9 cellular contexts compared by ENCODE assay signal in the genomic region with DNA sequence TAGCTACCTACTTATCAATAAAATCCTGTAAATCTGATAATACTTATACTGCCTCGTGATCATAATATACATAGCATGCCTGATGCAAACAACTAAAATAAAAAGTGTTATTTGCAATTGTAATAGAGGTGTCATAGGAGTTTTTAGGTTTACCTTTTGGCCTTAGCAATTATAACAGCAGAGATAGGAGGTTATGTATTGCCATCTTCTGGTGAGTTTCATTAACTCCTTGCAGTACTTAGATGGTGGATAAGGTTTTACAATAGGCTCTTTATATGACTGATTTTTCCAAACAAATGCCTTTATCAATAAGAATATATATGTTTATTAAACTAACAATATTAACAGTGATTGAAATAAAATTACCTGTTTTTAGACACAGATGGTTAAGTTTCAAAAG. TPM values are rescaled to one million over a fixed set of nuclear protein-coding genes. Genes with fewer than 3 reads are reported as not detected.
A peak's percentile ranks its signal among the peaks of the same experiment; 100 is the strongest.
DNase-seq lines count a peak whose midpoint lies in the region; ATAC-seq and TF ChIP-seq lines count a peak whose summit lies in the region.
"Had no signal": no experiment of that assay in that cellular context is flagged by ENCODE, and none has a peak within 500 bp of the region (broad histone marks: within the 10 kb centered on the region; RNA-seq: fewer than 3 reads in every experiment).

No MANE protein-coding gene starts in this region.

- no peak overlapping the region for H3K9ac ChIP-seq in fibroblast of lung (ENCODE audit: insufficient read depth, low read length)

- no peaks in the 10 kb centered on the region for H3K4me1 ChIP-seq in left ventricle myocardium inferior
- no peaks in the 10 kb centered on the region for H3K4me1 ChIP-seq in fibroblast of lung (ENCODE audit: control insufficient read depth, extremely low read depth, insufficient read depth, low read length)
- H3K4me1 ChIP-seq in vagina: no peaks in the 10 kb centered on the region
- no peaks in the 10 kb centered on the region for H3K4me1 ChIP-seq in thyroid gland
- H3K4me1 ChIP-seq: Peyer's patch had no signal

- no peaks in the 10 kb centered on the region for H3K79me2 ChIP-seq in fibroblast of lung (ENCODE audit: control insufficient read depth, insufficient read depth, low read length)

- no peak overlapping the region for H2AFZ ChIP-seq in fibroblast of lung (ENCODE audit: low read length)

- 25 to 32% methylated on average over 1 of the region's 1 CpG for WGBS in thyroid gland, 2 donors

- no peaks in the 10 kb centered on the region for H4K20me1 ChIP-seq in fibroblast of lung (ENCODE audit: control insufficient read depth, extremely low read depth, insufficient read depth, low read length)

- TF ChIP-seq CTCF in left ventricle myocardium inferior (IDR thresholded peaks at IDR 0.05; ENCODE audit: borderline replicate concordance) (peak; percentile 58), fibroblast of lung (conservative IDR thresholded peaks at IDR 0.05 in 1 of 2, IDR thresholded peaks at IDR 0.05 in 1 of 2; ENCODE audit: low read depth in 1 of 2, low read length in 2 of 2) (peak in 1 of 2 donors; percentile 30), vagina (IDR thresholded peaks at IDR 0.05) (peak; percentile 9 to 41 (median 32)), thyroid gland (IDR thresholded peaks at IDR 0.05) (peak in 2 of 6 experiments; percentile 13 to 26)

- no peak overlapping the region for H3K27ac ChIP-seq in left ventricle myocardium inferior (replicated peaks)
- no peak overlapping the region for H3K27ac ChIP-seq in fibroblast of lung (ENCODE audit: insufficient read depth, low read length)
- H3K27ac ChIP-seq in vagina: no peak overlapping the region
- no peak overlapping the region for H3K27ac ChIP-seq in thyroid gland
- H3K27ac ChIP-seq: Peyer's patch had no signal

- intact Hi-C loops in left ventricle myocardium inferior (cut with micrococcal nuclease) (no loop called here), Right ventricle myocardium superior (cut with DNase I) (no loop called here), vagina (cut with DNase I) (loop anchor here (5.0 kb wide), 1 partner anchor 118 kb away; no protein-coding TSS in a partner anchor), thyroid gland (cut with DNase I) (no loop called here)

- TF ChIP-seq POLR2A in vagina (IDR thresholded peaks at IDR 0.05) (no peak), thyroid gland (IDR thresholded peaks at IDR 0.05) (no peak)

- ATAC-seq in Right ventricle myocardium superior (ENCODE audit: poor library complexity): no peak
- no peak for ATAC-seq in HG02623 (IDR thresholded peaks at IDR 0.05; ENCODE audit: unreplicated experiment)

- H3K27me3 ChIP-seq in left ventricle myocardium inferior (ENCODE audit: low read depth): no peaks in the 10 kb centered on the region
- no peaks in the 10 kb centered on the region for H3K27me3 ChIP-seq in fibroblast of lung (ENCODE audit: control insufficient read depth, insufficient read depth, low read length)
- no peaks in the 10 kb centered on the region for H3K27me3 ChIP-seq in vagina
- no peaks in the 10 kb centered on the region for H3K27me3 ChIP-seq in thyroid gland
- H3K27me3 ChIP-seq: Peyer's patch had no signal

- no peak overlapping the region for H3K4me2 ChIP-seq in fibroblast of lung (ENCODE audit: extremely low read depth, insufficient read depth, low read length)

- H3K9me3 ChIP-seq in left ventricle myocardium inferior (replicated peaks): peaks cover 10% of the 10 kb centered on the region
- no peaks in the 10 kb centered on the region for H3K9me3 ChIP-seq in fibroblast of lung (ENCODE audit: control insufficient read depth, insufficient read depth, low read depth, low read length)
- no peaks in the 10 kb centered on the region for H3K9me3 ChIP-seq in vagina
- H3K9me3 ChIP-seq in thyroid gland: no peaks in the 10 kb centered on the region
- H3K9me3 ChIP-seq: Peyer's patch had no signal

- no peaks in the 10 kb centered on the region for H3K36me3 ChIP-seq in left ventricle myocardium inferior
- H3K36me3 ChIP-seq in fibroblast of lung (ENCODE audit: control insufficient read depth, insufficient read depth, low read length): no peaks in the 10 kb centered on the region
- H3K36me3 ChIP-seq in vagina: no peaks in the 10 kb centered on the region
- H3K36me3 ChIP-seq in thyroid gland: no peaks in the 10 kb centered on the region
- H3K36me3 ChIP-seq: Peyer's patch had no signal

- DNase-seq in left ventricle myocardium inferior (no peak), Right ventricle myocardium superior (no peak), NOMO-1 treated with DMSO at 0.1 percent for 48 hours (lab: John Stamatoyannopoulos, UW; ENCODE audit: unreplicated experiment) (peak; percentile 30), fibroblast of lung (ENCODE audit: low read depth in 2 of 2) (peak; percentile 30 to 55), vagina (ENCODE audit: extremely low spot score in 2 of 2) (no peak), T1000 (lab: John Stamatoyannopoulos, UW) (no peak), thyroid gland (no peak)
- DNase-seq: Peyer's patch had no signal

- no peak overlapping the region for H3K4me3 ChIP-seq in left ventricle myocardium inferior
- no peak overlapping the region for H3K4me3 ChIP-seq in fibroblast of lung (replicated peaks in 1 of 4; ENCODE audit: control extremely low read depth in 1 of 4, insufficient read depth in 1 of 4, low read depth in 3 of 4, low read length in 4 of 4)
- H3K4me3 ChIP-seq in vagina: no peak overlapping the region
- H3K4me3 ChIP-seq in thyroid gland (replicated peaks in 1 of 3): no peak overlapping the region
- H3K4me3 ChIP-seq: Peyer's patch had no signal

RNA-seq across cellular contexts. Expression of gene MYCT1, which starts 27.8 kb away (rescaled TPM):
- total RNA-seq in left ventricle myocardium inferior: 15.0 TPM
- total RNA-seq in Right ventricle myocardium superior: 13.7 TPM
- under 0.01 TPM in 1 of 2 replicates, not detected in the other for total RNA-seq in fibroblast of lung
- 0.08 TPM in 1 of 2 replicates, not detected in the other for polyA plus RNA-seq in fibroblast of lung
- 0.12 TPM in 1 of 2 replicates, not detected in the other for polyA plus RNA-seq in fibroblast of lung (2012)
- not detected in 2 replicates for polyA minus RNA-seq in fibroblast of lung (ENCODE audit: low replicate concordance)
- 8.3 TPM for total RNA-seq in vagina
- total RNA-seq in thyroid gland: 10 to 100 TPM; 12.0 to 26.2 (median 17.5) TPM

RNA-seq across cellular contexts. Expression of gene SYNE1, which starts 32.7 kb away (rescaled TPM):
- total RNA-seq in left ventricle myocardium inferior: 105 TPM
- 80.1 TPM for total RNA-seq in Right ventricle myocardium superior
- total RNA-seq in fibroblast of lung: 125 and 219 TPM in 2 replicates
- polyA plus RNA-seq in fibroblast of lung: 19.3 and 21.7 TPM in 2 replicates
- polyA plus RNA-seq in fibroblast of lung (2012): 17.2 and 22.6 TPM in 2 replicates
- polyA minus RNA-seq in fibroblast of lung (ENCODE audit: low replicate concordance): 127 and 149 TPM in 2 replicates
- total RNA-seq in vagina: 81.5 TPM
- total RNA-seq in thyroid gland: 100 to 1,000 TPM; 411 to 622 (median 490) TPM

Comparison
In these comparisons a context has a peak if more than half of its experiments do, and no peak if none do; other contexts are left out.
1. DNase-seq: peak in NOMO-1 treated with DMSO at 0.1 percent for 48 hours (single experiment) and fibroblast of lung (2 of 2); none in left ventricle myocardium inferior (single experiment), Right ventricle myocardium superior (single experiment), vagina (0 of 2), T1000 (single experiment) and thyroid gland (0 of 2).